ENCODE assay signal across 20 cellular contexts in genomic region chr12:51065530-51065929, GRCh38. TPM values are rescaled to one million over a fixed set of nuclear protein-coding genes. Genes with fewer than 3 reads are reported as not detected.
A peak's percentile ranks its signal among the peaks of the same experiment; 100 is the strongest.
DNase-seq lines count a peak whose midpoint lies in the region; ATAC-seq, FAIRE-seq and TF ChIP-seq lines count a peak whose summit lies in the region.
"Had no signal": no experiment of that assay in that cellular context is flagged by ENCODE, and none has a peak within 500 bp of the region (broad histone marks: within the 10 kb centered on the region; RNA-seq: fewer than 3 reads in every experiment).

No MANE protein-coding gene starts in this region.

- H3K36me3 Mint-ChIP-seq in T-cell, result peaks cover 32% of the 10 kb centered on the region

- H3K9me3 ChIP-seq in RWPE2 (ENCODE audit: severe bottlenecking) (no peaks in the 10 kb centered on the region), hepatocyte (ENCODE audit: low read depth) (no peaks in the 10 kb centered on the region), pancreas (no peaks in the 10 kb centered on the region), gastrocnemius medialis (no peaks in the 10 kb centered on the region)

- in situ Hi-C loops in ACHN (cut with HindIII; ENCODE audit: low pct_ligation_motif_present, low pct_unique_long_range_greater_than_20kb, low sequenced_read_pairs) (no loop called here), gastrocnemius medialis (cut with MboI; ENCODE audit: low sequenced_read_pairs in 4 of 4) (no loop called here)

- no peaks in the 10 kb centered on the region for H4K20me1 ChIP-seq in KMS-11 (ENCODE audit: insufficient read depth)
- H4K20me1 ChIP-seq in hepatocyte (ENCODE audit: insufficient read depth, poor library complexity, severe bottlenecking), result no peaks in the 10 kb centered on the region

- H2AFZ ChIP-seq in KMS-11 (ENCODE audit: low read depth), result no peak overlapping the region
- no peak overlapping the region for H2AFZ ChIP-seq in hepatocyte

- no peaks in the 10 kb centered on the region for H3K27me3 ChIP-seq in KMS-11 (ENCODE audit: insufficient read depth, low read depth)
- H3K27me3 ChIP-seq in RWPE2 (ENCODE audit: insufficient read depth, poor library complexity, severe bottlenecking), result no peaks in the 10 kb centered on the region
- no peaks in the 10 kb centered on the region for H3K27me3 ChIP-seq in hepatocyte
- H3K27me3 ChIP-seq in pancreas, result no peaks in the 10 kb centered on the region
- no peaks in the 10 kb centered on the region for H3K27me3 ChIP-seq in gastrocnemius medialis

- H3K79me2 ChIP-seq in KMS-11 (ENCODE audit: insufficient read depth, low read depth), result no peaks in the 10 kb centered on the region
- H3K79me2 ChIP-seq in hepatocyte, result peaks cover 2% of the 10 kb centered on the region

- H3K36me3 ChIP-seq in KMS-11 (ENCODE audit: insufficient read depth) (no peaks in the 10 kb centered on the region), RWPE2 (ENCODE audit: low read depth) (peaks cover 85% of the 10 kb centered on the region), hepatocyte (replicated peaks; ENCODE audit: insufficient read depth, low read depth) (no peaks in the 10 kb centered on the region), pancreas (peaks cover 4 to 27% (median 4%) of the 10 kb centered on the region in 3 donors), gastrocnemius medialis (peaks cover 0 to 70% of the 10 kb centered on the region in 2 donors)

- H3K4me3 ChIP-seq in KMS-11 (IDR thresholded peaks at IDR 0.05; ENCODE audit: insufficient read depth, low read depth, low read length) (no peak overlapping the region), RWPE2 (ENCODE audit: severe bottlenecking) (no peak overlapping the region), hepatocyte (no peak overlapping the region), pancreas (no peak overlapping the region), gastrocnemius medialis (no peak overlapping the region)
- H3K4me3 ChIP-seq: K562 had no signal

- H3K4me1 ChIP-seq in KMS-11 (ENCODE audit: low read depth, poor library complexity, severe bottlenecking) (peaks cover 28% of the 10 kb centered on the region), RWPE2 (ENCODE audit: insufficient read depth, poor library complexity, severe bottlenecking) (peaks cover 10% of the 10 kb centered on the region), hepatocyte (ENCODE audit: insufficient read depth) (no peaks in the 10 kb centered on the region), pancreas (no peaks in the 10 kb centered on the region), gastrocnemius medialis (peaks cover 0 to 6% of the 10 kb centered on the region in 2 donors)

- H3K4me3 Mint-ChIP-seq in T-cell, result no peak overlapping the region
- H3K4me3 Mint-ChIP-seq: CD4-positive, CD25-positive, alpha-beta regulatory T cell; HFFc6 had no signal

- CTCF ChIA-PET in T-cell (lab: Charles Lee), result no interaction called here

- POLR2A ChIA-PET in T-cell (lab: Charles Lee), result no interaction called here

- H3K27me3 Mint-ChIP-seq in T-cell, result no peaks in the 10 kb centered on the region
- H3K27me3 Mint-ChIP-seq: CD4-positive, CD25-positive, alpha-beta regulatory T cell had no signal

- H3K9ac ChIP-seq in KMS-11, result no peak overlapping the region

- no peak for TF ChIP-seq POLR2A in gastrocnemius medialis (IDR thresholded peaks at IDR 0.05)

- ATAC-seq in RWPE2 (ENCODE audit: low read depth) (0 out of 3 replicates have a peak, but pooled peaks have one; percentile 19), pancreas (peak; percentile 74 to 87 (median 86)), T-cell (replicated peaks in 1 of 4) (no peak), gastrocnemius medialis (no peak)
- ATAC-seq: K562 had no signal

- intact Hi-C loops in pancreas (cut with DNase I) (no loop called here), gastrocnemius medialis (cut with DNase I; ENCODE audit: low total_unique reads) (no loop called here)

- no peaks in the 10 kb centered on the region for H3K9me3 Mint-ChIP-seq in T-cell
- H3K9me3 Mint-ChIP-seq: HFFc6 had no signal

- H3K9me2 ChIP-seq in hepatocyte (replicated peaks; ENCODE audit: insufficient read depth), result no peaks in the 10 kb centered on the region

- FAIRE-seq in pancreas (lab: Jason Lieb, UNC), result no peak
- FAIRE-seq: H54, K562, RCC 7860 had no signal

- no peak overlapping the region for H3K27ac Mint-ChIP-seq in T-cell
- H3K27ac Mint-ChIP-seq: HFFc6 had no signal

- H3K27ac ChIP-seq in KMS-11 (no peak overlapping the region), RWPE2 (ENCODE audit: poor library complexity, severe bottlenecking) (no peak overlapping the region), hepatocyte (peak overlapping the region; percentile 7), pancreas (no peak overlapping the region), gastrocnemius medialis (no peak overlapping the region)

- 95% methylated on average over 5 of the region's 5 CpGs for WGBS in hepatocyte (ENCODE audit: low lambda C conversion rate, missing lambda C conversion rate)
- WGBS in pancreas, 2 donors, result 96 to 97% methylated on average over 5 of the region's 5 CpGs

- TF ChIP-seq CTCF in KMS-11 (conservative IDR thresholded peaks at IDR 0.05; ENCODE audit: low read depth, low read length) (no peak), RWPE2 (IDR thresholded peaks at IDR 0.05; ENCODE audit: poor library complexity, severe bottlenecking) (no peak), hepatocyte (IDR thresholded peaks at IDR 0.05; ENCODE audit: poor library complexity) (no peak), pancreas (IDR thresholded peaks at IDR 0.05) (no peak), gastrocnemius medialis (IDR thresholded peaks at IDR 0.05 in 4 of 5, conservative IDR thresholded peaks at IDR 0.05 in 1 of 5) (no peak)

- DNase-seq in RWPE2 (ENCODE audit: low spot score) (no peak), hepatocyte (ENCODE audit: low spot score) (peak; percentile 33), pancreas (peak in 3 of 6 donors; percentile 63 to 76 (median 66)), ACHN (no peak), T-cell (no peak), gastrocnemius medialis (no peak)
- DNase-seq: CD4-positive, CD25-positive, alpha-beta regulatory T cell; DMS79; HFFc6; NCI-H1092; NCI-H1436 treated with DMSO at 0.1 percent for 48 hours; NCI-H2029; NCI-H226; NCI-H510A treated with DMSO at 0.1 percent for 48 hours; NCI-H748 treated with DMSO at 0.1 percent for 48 hours; SHP77 had no signal

- H3K4me1 Mint-ChIP-seq in T-cell, result no peaks in the 10 kb centered on the region

- peak overlapping the region; percentile 27; the same call in 1 of the 2 replicates for H3K4me2 ChIP-seq in KMS-11
- H3K4me2 ChIP-seq in hepatocyte, result no peak overlapping the region

RNA-seq across cellular contexts. Expression of gene LETMD1, which starts 17.4 kb away (rescaled TPM):
- total RNA-seq in hepatocyte (52.8 and 58.5 TPM in 2 replicates), pancreas (10 to 100 TPM; 34.3 to 59.1 (median 49.8) TPM), T-cell (10 to 100 TPM; 70.9 to 87.5 (median 71.9) TPM), gastrocnemius medialis (10 to 100 TPM; 22.5 to 42.4 (median 29.8) TPM)
- polyA plus RNA-seq in hepatocyte (23.9 and 24.8 TPM in 2 replicates), pancreas (10 to 100 TPM; 45.2 to 59.5 TPM)

RNA-seq across cellular contexts. Expression of gene CSRNP2, which starts 17.9 kb away (rescaled TPM):
- total RNA-seq in hepatocyte (30.5 and 31.3 TPM in 2 replicates), pancreas (10 to 100 TPM in 5 of 6 donors, 1 to 10 TPM in 1; 8.2 to 15.1 (median 10.9) TPM), T-cell (10 to 100 TPM; 24.4 to 37.3 (median 34.3) TPM), gastrocnemius medialis (10 to 100 TPM; 17.3 to 29.5 (median 22.0) TPM)
- polyA plus RNA-seq in hepatocyte (23.2 and 25.8 TPM in 2 replicates), pancreas (10 to 100 TPM in 1 of 2 donors, 1 to 10 TPM in 1; 9.2 to 10.4 TPM)

RNA-seq across cellular contexts. Expression of gene SLC11A2, which starts 39.3 kb away (rescaled TPM):
- total RNA-seq in hepatocyte, result 62.5 and 63.8 TPM in 2 replicates
- polyA plus RNA-seq in hepatocyte, result 44.3 and 49.0 TPM in 2 replicates
- total RNA-seq in pancreas, result 10 to 100 TPM; 24.3 to 52.9 (median 38.8) TPM
- 10 to 100 TPM; 19.1 to 26.6 TPM for polyA plus RNA-seq in pancreas
- total RNA-seq in T-cell, result 10 to 100 TPM; 46.5 to 62.2 (median 52.3) TPM
- total RNA-seq in gastrocnemius medialis, result 10 to 100 TPM; 24.0 to 65.4 (median 47.0) TPM

Comparison
In these comparisons a context has a peak if more than half of its experiments do, and no peak if none do; other contexts are left out.
1. ATAC-seq: peak in RWPE2 (single experiment) and pancreas (4 of 4); none in T-cell (0 of 4) and gastrocnemius medialis (0 of 2).